6 cellular contexts compared by ENCODE assay signal in genomic region chr20:39349240-39349639, GRCh38.
"Had no signal": no experiment of that assay in that cellular context is flagged by ENCODE, and none has a peak within 500 bp of the region (broad histone marks: within the 10 kb centered on the region; RNA-seq: fewer than 3 reads in every experiment).

No MANE protein-coding gene starts in this region.

- H3K27ac ChIP-seq: HL-60 had no signal

- H3K4me1 Mint-ChIP-seq: IgD-negative memory B cell had no signal

- H3K4me3 ChIP-seq: K562 had no signal

- H3K27ac Mint-ChIP-seq: IgD-negative memory B cell had no signal

- DNase-seq: IMR-90, KBM-7, KG1 had no signal

- H3K4me3 Mint-ChIP-seq: IgD-negative memory B cell had no signal
